4 cellular contexts compared by ENCODE assay signal in genomic region chr11:55795256-55795655, GRCh38. TPM values are rescaled to one million over a fixed set of nuclear protein-coding genes. Genes with fewer than 3 reads are reported as not detected.
"Had no signal": no experiment of that assay in that cellular context is flagged by ENCODE, and none has a peak within 500 bp of the region (broad histone marks: within the 10 kb centered on the region; RNA-seq: fewer than 3 reads in every experiment).

TSS of gene OR5D14 (plus strand) at chr11:55795556. CDS start at chr11:55795556, 0 bp downstream.

- H3K4me3 ChIP-seq: GM12878 had no signal

- DNase-seq: GDM1, GF-D8 had no signal

RNA-seq across cellular contexts. Expression of gene OR5D14, which starts in this region (rescaled TPM):
- total RNA-seq: G401, GM12878 had no signal
- polyA plus RNA-seq: GM12878 had no signal
